In genomic region chr2:42792087-42792582, GRCh38 we compare ENCODE assay signal across 10 cellular contexts. TPM values are rescaled to one million over a fixed set of nuclear protein-coding genes. Genes with fewer than 3 reads are reported as not detected.
DNase-seq lines count a peak whose midpoint lies in the region; ATAC-seq, FAIRE-seq and TF ChIP-seq lines count a peak whose summit lies in the region.
"Had no signal": no experiment of that assay in that cellular context is flagged by ENCODE, and none has a peak within 500 bp of the region (broad histone marks: within the 10 kb centered on the region; RNA-seq: fewer than 3 reads in every experiment).

No MANE protein-coding gene starts in this region.

- peaks cover 9% of the 10 kb centered on the region for H3K36me3 Mint-ChIP-seq in neural progenitor cell

- peaks cover 26 to 50% (median 45%) of the 10 kb centered on the region in 10 experiments for H3K4me1 ChIP-seq in BLaER1 treated with 17β-estradiol and CSF1 and Interleukin-3, amounts not matched to agents 10 nM and 100 nM
- H3K4me1 ChIP-seq in esophagus squamous epithelium (peaks cover 15 to 61% (median 28%) of the 10 kb centered on the region in 3 donors), neural progenitor cell (peaks cover 22% of the 10 kb centered on the region)

- H3K27ac ChIP-seq in BLaER1 treated with 17β-estradiol and CSF1 and Interleukin-3, amounts not matched to agents 10 nM and 100 nM = peak overlapping the region in 9 of 11 experiments; percentile 35 to 76 (median 61); a peak in 18 of 22 replicates
- peak overlapping the region; percentile 77 to 92 (median 90) for H3K27ac ChIP-seq in esophagus squamous epithelium
- H3K27ac ChIP-seq in neural progenitor cell = no peak overlapping the region
- H3K27ac ChIP-seq: epithelial cell of prostate had no signal

- ATAC-seq in GM21717 (IDR thresholded peaks at IDR 0.05; ENCODE audit: unreplicated experiment) = peak; percentile 26
- ATAC-seq: HCT116 had no signal

- TF ChIP-seq CTCF in esophagus squamous epithelium (IDR thresholded peaks at IDR 0.05) (no peak), neural progenitor cell (IDR thresholded peaks at IDR 0.05) (no peak), D721Med (IDR thresholded peaks at IDR 0.05; ENCODE audit: insufficient read depth, missing control alignments) (no peak)

- no peaks in the 10 kb centered on the region for H3K79me2 ChIP-seq in neural progenitor cell (ENCODE audit: low read depth)

- WGBS in esophagus squamous epithelium, 2 donors = 5 to 21% methylated on average over 3 to 8 of the region's 18 CpGs

- peak overlapping the region; percentile 44 to 78 (median 72) for H3K9ac ChIP-seq in BLaER1 treated with 17β-estradiol and CSF1 and Interleukin-3, amounts not matched to agents 10 nM and 100 nM
- H3K9ac ChIP-seq in neural progenitor cell = no peak overlapping the region

- H3F3A ChIP-seq in neural progenitor cell (ENCODE audit: low read depth) = peaks cover 32% of the 10 kb centered on the region

- H3K36me3 ChIP-seq in BLaER1 treated with 17β-estradiol and CSF1 and Interleukin-3, amounts not matched to agents 10 nM and 100 nM = no peaks in the 10 kb centered on the region
- H3K36me3 ChIP-seq in esophagus squamous epithelium = no peaks in the 10 kb centered on the region
- no peaks in the 10 kb centered on the region for H3K36me3 ChIP-seq in neural progenitor cell

- no peak for TF ChIP-seq POLR2A in esophagus squamous epithelium (IDR thresholded peaks at IDR 0.05)

- peak overlapping the region; percentile 78 to 96 (median 92) for H3K4me2 ChIP-seq in BLaER1 treated with 17β-estradiol and CSF1 and Interleukin-3, amounts not matched to agents 10 nM and 100 nM
- peak overlapping the region; percentile 91 for H3K4me2 ChIP-seq in neural progenitor cell

- peak overlapping the region; percentile 54 for H3K4me3 Mint-ChIP-seq in neural progenitor cell

- H3K4me3 ChIP-seq in BLaER1 treated with 17β-estradiol and CSF1 and Interleukin-3, amounts not matched to agents 10 nM and 100 nM = peak overlapping the region; percentile 50 to 71 (median 60)
- H3K4me3 ChIP-seq in esophagus squamous epithelium (peak overlapping the region; percentile 51 to 78 (median 68)), neural progenitor cell (peak overlapping the region; percentile 62)

- H3K27ac Mint-ChIP-seq in neural progenitor cell = no peak overlapping the region

- H3K9me3 Mint-ChIP-seq in neural progenitor cell = peaks cover 6% of the 10 kb centered on the region

- H2AFZ ChIP-seq in neural progenitor cell (replicated peaks) = peak overlapping the region; percentile 84

- peaks cover 41 to 55% (median 49%) of the 10 kb centered on the region in 11 experiments for H3K27me3 ChIP-seq in BLaER1 treated with 17β-estradiol and CSF1 and Interleukin-3, amounts not matched to agents 10 nM and 100 nM
- H3K27me3 ChIP-seq in esophagus squamous epithelium (no peaks in the 10 kb centered on the region), neural progenitor cell (peaks cover 34% of the 10 kb centered on the region)

- H3K27me3 Mint-ChIP-seq in neural progenitor cell (ENCODE audit: insufficient read depth, low read depth) = peaks cover 27% of the 10 kb centered on the region

- peaks cover 0 to 16% (median 0%) of the 10 kb centered on the region in 11 experiments; a peak in 4 of 22 replicates for H3K9me3 ChIP-seq in BLaER1 treated with 17β-estradiol and CSF1 and Interleukin-3, amounts not matched to agents 10 nM and 100 nM (replicated peaks in 1 of 11)
- no peaks in the 10 kb centered on the region for H3K9me3 ChIP-seq in esophagus squamous epithelium
- no peaks in the 10 kb centered on the region for H3K9me3 ChIP-seq in neural progenitor cell (ENCODE audit: low read depth)

- DNase-seq in SIG-M5 treated with dmso at 0.1 percent for 504 hours (lab: John Stamatoyannopoulos, UW; ENCODE audit: unreplicated experiment) (peak; percentile 85), esophagus squamous epithelium (lab: John Stamatoyannopoulos, UW) (no peak), neural progenitor cell (ENCODE audit: low spot score) (no peak), D721Med (ENCODE audit: insufficient read length, low spot score) (no peak), NCI-H524 (lab: John Stamatoyannopoulos, UW) (no peak), superior temporal gyrus (ENCODE audit: extremely low spot score) (no peak)

- peaks cover 34% of the 10 kb centered on the region for H3K4me1 Mint-ChIP-seq in neural progenitor cell

- intact Hi-C loops in esophagus squamous epithelium (cut with DNase I) = no loop called here

- no peak for FAIRE-seq in D721Med (lab: Jason Lieb, UNC)

- peaks cover 0 to 4% (median 0%) of the 10 kb centered on the region in 11 experiments; a peak in 1 of 22 replicates for H4K20me1 ChIP-seq in BLaER1 treated with 17β-estradiol and CSF1 and Interleukin-3, amounts not matched to agents 10 nM and 100 nM
- no peaks in the 10 kb centered on the region for H4K20me1 ChIP-seq in neural progenitor cell (ENCODE audit: low read depth)

RNA-seq across cellular contexts. Expression of gene HAAO, which starts 0.2 kb away (rescaled TPM):
- 10 to 100 TPM in 1 of 4 donors, 1 to 10 TPM in 2, under 1 TPM in 1; 0.61 to 10.5 (median 5.2) TPM for total RNA-seq in esophagus squamous epithelium
- 0.77 and 2.8 TPM in 2 replicates for total RNA-seq in neural progenitor cell (ENCODE audit: low replicate concordance)

RNA-seq across cellular contexts. Expression of gene OXER1, which starts 28.2 kb away (rescaled TPM):
- total RNA-seq in esophagus squamous epithelium (1 to 10 TPM in 2 of 4 donors, under 1 TPM in 2; 0.18 to 2.3 (median 1.1) TPM), neural progenitor cell (ENCODE audit: low replicate concordance) (0.62 and 0.88 TPM in 2 replicates)
